In genomic region chr7:34946486-34946885, GRCh38 we compare ENCODE assay signal across 15 cellular contexts.
DNase-seq lines count a peak whose midpoint lies in the region; ATAC-seq and TF ChIP-seq lines count a peak whose summit lies in the region.
"Had no signal": no experiment of that assay in that cellular context is flagged by ENCODE, and none has a peak within 500 bp of the region (broad histone marks: within the 10 kb centered on the region; RNA-seq: fewer than 3 reads in every experiment).

No MANE protein-coding gene starts in this region.

- no peak for ATAC-seq in upper lobe of left lung (ENCODE audit: low FRiP score in 2 of 2)
- ATAC-seq: CD8-positive, alpha-beta T cell; GM12878; GM23338 had no signal

- H3K4ac ChIP-seq in mesendoderm (ENCODE audit: low read depth, low read length) = no peak overlapping the region

- H2AK5ac ChIP-seq in mesendoderm (ENCODE audit: low read length) = no peak overlapping the region

- intact Hi-C loops in cardiac septum (cut with DNase I) = no loop called here
- intact Hi-C loops in esophagus squamous epithelium (cut with DNase I) = no loop called here

- H3K27ac ChIP-seq in cardiac muscle cell = peak overlapping the region; percentile 59
- no peak overlapping the region for H3K27ac ChIP-seq in mesendoderm (ENCODE audit: low read depth, low read length)
- no peak overlapping the region for H3K27ac ChIP-seq in esophagus squamous epithelium
- H3K27ac ChIP-seq in upper lobe of left lung = no peak overlapping the region
- H3K27ac ChIP-seq: 22Rv1 had no signal

- H3K18ac ChIP-seq in mesendoderm (ENCODE audit: low read length) = no peak overlapping the region

- H3K36me3 ChIP-seq in cardiac muscle cell (no peaks in the 10 kb centered on the region), mesendoderm (ENCODE audit: control insufficient read depth, insufficient read depth, low read length) (no peaks in the 10 kb centered on the region), esophagus squamous epithelium (no peaks in the 10 kb centered on the region), upper lobe of left lung (peaks cover 0 to 18% (median 0%) of the 10 kb centered on the region in 4 donors)

- H3K4me2 ChIP-seq in mesendoderm (ENCODE audit: low read length) = no peak overlapping the region
- H3K4me2 ChIP-seq: GM23338 had no signal

- TF ChIP-seq EP300 in upper lobe of left lung (IDR thresholded peaks at IDR 0.05) = no peak

- H3K4me1 ChIP-seq in cardiac muscle cell (ENCODE audit: low read depth) (peaks cover 21% of the 10 kb centered on the region), mesendoderm (ENCODE audit: control insufficient read depth, low read depth, low read length) (no peaks in the 10 kb centered on the region), esophagus squamous epithelium (no peaks in the 10 kb centered on the region), upper lobe of left lung (no peaks in the 10 kb centered on the region)

- no peak overlapping the region for H3K4me3 ChIP-seq in cardiac muscle cell
- no peak overlapping the region for H3K4me3 ChIP-seq in mesendoderm (ENCODE audit: low read length)
- no peak overlapping the region for H3K4me3 ChIP-seq in esophagus squamous epithelium
- no peak overlapping the region for H3K4me3 ChIP-seq in upper lobe of left lung
- H3K4me3 ChIP-seq: GM12878, GM23338 had no signal

- H2BK15ac ChIP-seq in mesendoderm (replicated peaks; ENCODE audit: low read depth) = no peak overlapping the region

- H3K9me3 ChIP-seq in cardiac muscle cell (ENCODE audit: low read depth) = no peaks in the 10 kb centered on the region
- no peaks in the 10 kb centered on the region for H3K9me3 ChIP-seq in esophagus squamous epithelium
- H3K9me3 ChIP-seq in upper lobe of left lung = no peaks in the 10 kb centered on the region

- H4K8ac ChIP-seq in mesendoderm (ENCODE audit: low read depth, low read length) = no peak overlapping the region

- no peaks in the 10 kb centered on the region for H3K27me3 ChIP-seq in cardiac muscle cell
- no peaks in the 10 kb centered on the region for H3K27me3 ChIP-seq in mesendoderm (ENCODE audit: insufficient read depth, low read length, poor library complexity)
- no peaks in the 10 kb centered on the region for H3K27me3 ChIP-seq in esophagus squamous epithelium
- H3K27me3 ChIP-seq in upper lobe of left lung = no peaks in the 10 kb centered on the region

- H3K79me1 ChIP-seq in mesendoderm (ENCODE audit: low read length) = no peaks in the 10 kb centered on the region

- no peak overlapping the region for H3K56ac ChIP-seq in mesendoderm (ENCODE audit: low read length)

- no peak overlapping the region for H2BK120ac ChIP-seq in mesendoderm (ENCODE audit: low read depth, low read length)

- DNase-seq in NCI-H1092 treated with DMSO at 0.1 percent for 48 hours (lab: John Stamatoyannopoulos, UW) (peak; percentile 44), NCI-H1092 (lab: John Stamatoyannopoulos, UW) (no peak), cardiac muscle cell (ENCODE audit: low read depth in 1 of 2, low spot score in 1 of 2) (peak in 1 of 2 donors; percentile 42), cardiac septum (ENCODE audit: low spot score) (no peak), mesendoderm (peak; percentile 53), foreskin melanocyte (no peak), esophagus squamous epithelium (lab: John Stamatoyannopoulos, UW) (no peak), upper lobe of left lung (no peak)
- DNase-seq: CD8-positive, alpha-beta T cell; COR-L47; DMS53; H9 had no signal

- no peak overlapping the region for H4K5ac ChIP-seq in mesendoderm (ENCODE audit: low read length)

- H2BK5ac ChIP-seq in mesendoderm (ENCODE audit: low read length) = no peak overlapping the region

- no peak overlapping the region for H3K23ac ChIP-seq in mesendoderm (ENCODE audit: low read length)

- H3K79me2 ChIP-seq in mesendoderm (ENCODE audit: control insufficient read depth, insufficient read depth, low read length) = no peaks in the 10 kb centered on the region

- no peak overlapping the region for H3K9ac ChIP-seq in mesendoderm (ENCODE audit: low read length)

- TF ChIP-seq POLR2A in esophagus squamous epithelium (IDR thresholded peaks at IDR 0.05) (no peak), upper lobe of left lung (IDR thresholded peaks at IDR 0.05) (no peak)

- WGBS in mesendoderm (ENCODE audit: extremely low coverage, insufficient coverage, low lambda C conversion rate) = no CpG with 5 or more reads among the region's 4 CpGs
- 84 to 87% methylated on average over 4 of the region's 4 CpGs for WGBS in esophagus squamous epithelium, 2 donors
- 76 to 84% methylated on average over 4 of the region's 4 CpGs for WGBS in upper lobe of left lung, 2 donors

- no peak for TF ChIP-seq CTCF in cardiac muscle cell (IDR thresholded peaks at IDR 0.05; ENCODE audit: low read depth, low read length)
- no peak for TF ChIP-seq CTCF in esophagus squamous epithelium (IDR thresholded peaks at IDR 0.05)
- no peak for TF ChIP-seq CTCF in upper lobe of left lung (IDR thresholded peaks at IDR 0.05)

Comparison
In these comparisons a context has a peak if more than half of its experiments do, and no peak if none do; other contexts are left out.
1. DNase-seq: peak in NCI-H1092 treated with DMSO at 0.1 percent for 48 hours (single experiment) and mesendoderm (single experiment); none in NCI-H1092 (single experiment), cardiac septum (single experiment), foreskin melanocyte (single experiment), esophagus squamous epithelium (single experiment) and upper lobe of left lung (0 of 2).